27 cellular contexts compared by ENCODE assay signal in genomic region chr11:20260307-20260706, GRCh38.
"Had no signal": no experiment of that assay in that cellular context is flagged by ENCODE, and none has a peak within 500 bp of the region (broad histone marks: within the 10 kb centered on the region; RNA-seq: fewer than 3 reads in every experiment).

No MANE protein-coding gene starts in this region.

- H3K27me3 ChIP-seq: neural progenitor cell, ovary, right lobe of liver, sigmoid colon, thyroid gland, tibial nerve, upper lobe of left lung, vagina had no signal

- H2AFZ ChIP-seq: neural progenitor cell, parathyroid adenoma had no signal

- H3K9ac ChIP-seq: neural progenitor cell, parathyroid adenoma had no signal

- H3K4me3 ChIP-seq: neural progenitor cell, ovary, psoas muscle, right lobe of liver, sigmoid colon, stomach, thoracic aorta, thyroid gland, tibial nerve, upper lobe of left lung, vagina had no signal

- H3K27ac ChIP-seq: neural progenitor cell, ovary, parathyroid adenoma, psoas muscle, right lobe of liver, sigmoid colon, stomach, thoracic aorta, thyroid gland, tibial nerve, upper lobe of left lung, vagina had no signal

- H3K36me3 ChIP-seq: ovary, right lobe of liver, sigmoid colon, stomach, thoracic aorta, thyroid gland, tibial nerve, upper lobe of left lung, vagina had no signal

- H3K4me2 ChIP-seq: neural progenitor cell had no signal

- H3K9me3 ChIP-seq: ovary, psoas muscle, right lobe of liver, sigmoid colon, stomach, thoracic aorta, thyroid gland, tibial nerve, upper lobe of left lung, vagina had no signal

- H3K79me2 ChIP-seq: parathyroid adenoma had no signal

- H3K4me1 ChIP-seq: parathyroid adenoma, psoas muscle, right lobe of liver, sigmoid colon, stomach, thyroid gland, tibial nerve, upper lobe of left lung, vagina had no signal

- FAIRE-seq: small intestine, urothelium cell line had no signal

- DNase-seq: naive thymus-derived CD8-positive, alpha-beta T cell; occipital lobe; ovary; posterior cingulate gyrus; psoas muscle; right cardiac atrium; right lobe of liver; sigmoid colon; small intestine; stimulated activated CD4-positive, alpha-beta T cell treated with anti-CD3 and anti-CD28 coated beads, Interleukin-15, amount 100 ng/mL, for 24 hours; stimulated activated CD4-positive, alpha-beta T cell treated with anti-CD3 and anti-CD28 coated beads, Interleukin-2, amount 100 ng/mL, for 24 hours; stimulated activated CD4-positive, alpha-beta T cell treated with anti-CD3 and anti-CD28 coated beads, Interleukin-2, amount 100 ng/mL, for 48 hours; stimulated activated CD4-positive, alpha-beta T cell treated with anti-CD3 and anti-CD28 coated beads, Interleukin-4, amount 100 ng/mL, for 24 hours; stimulated activated naive B cell treated with anti-CD40 and anti-IgM and Interleukin-4, amounts not matched to agents 10 μg/mL and 1 μg/mL and 100 μg/mL, for 72 hours; stimulated activated naive CD4-positive, alpha-beta T cell treated with Interleukin-2 at 50 U/mL for 16 hours; stomach; thyroid gland; trophoblast cell; upper lobe of left lung had no signal

- ATAC-seq: naive thymus-derived CD8-positive, alpha-beta T cell; natural killer cell treated with Interleukin-12 subunit alpha and Interleukin-12 subunit beta and Interleukin-15 and Interleukin-18, amount 100 ng/mL, for 72 hours; psoas muscle; right cardiac atrium; right lobe of liver; stimulated activated effector memory CD8-positive, alpha-beta T cell treated with anti-CD3 and anti-CD28 coated beads, Interleukin-12 subunit alpha, Interleukin-12 subunit beta, amount 100 ng/mL, for 72 hours; stimulated activated naive B cell treated with anti-CD40 and anti-IgM and Interleukin-4, amounts not matched to agents 10 μg/mL and 1 μg/mL and 100 μg/mL, for 72 hours had no signal
